In genomic region chr2:234290671-234291070, GRCh38 we compare ENCODE assay signal across 8 cellular contexts.
DNase-seq lines count a peak whose midpoint lies in the region; ATAC-seq and TF ChIP-seq lines count a peak whose summit lies in the region.

No MANE protein-coding gene starts in this region.

- H3K4me3 Mint-ChIP-seq in activated CD4-positive, alpha-beta T cell treated with anti-CD3 and anti-CD28 coated beads, Interleukin-2, amount 10 ng/mL, durations not matched to agents 7 days and 5 days: peak overlapping the region; percentile 67

- no peaks in the 10 kb centered on the region for H3K9me3 Mint-ChIP-seq in activated CD4-positive, alpha-beta T cell treated with anti-CD3 and anti-CD28 coated beads, Interleukin-2, amount 10 ng/mL, durations not matched to agents 7 days and 5 days

- peaks cover 33% of the 10 kb centered on the region for H3K4me1 ChIP-seq in foreskin keratinocyte

- no peaks in the 10 kb centered on the region for H3K27me3 ChIP-seq in foreskin keratinocyte

- peaks cover 23% of the 10 kb centered on the region for H3K36me3 Mint-ChIP-seq in activated CD4-positive, alpha-beta T cell treated with anti-CD3 and anti-CD28 coated beads, Interleukin-2, amount 10 ng/mL, durations not matched to agents 7 days and 5 days (ENCODE audit: low read depth)

- ATAC-seq in GM19035 (IDR thresholded peaks at IDR 0.05; ENCODE audit: unreplicated experiment): peak; percentile 56
- peak; percentile 65 for ATAC-seq in HG03378 (IDR thresholded peaks at IDR 0.05; ENCODE audit: unreplicated experiment)
- ATAC-seq in foreskin keratinocyte: peak; percentile 25

- DNase-seq in activated CD4-positive, alpha-beta T cell treated with anti-CD3 and anti-CD28 coated beads, Interleukin-2, amount 10 ng/mL, durations not matched to agents 7 days and 5 days: peak; percentile 93
- DNase-seq in foreskin keratinocyte: peak in 1 of 2 donors; percentile 35
- peak; percentile 46 for DNase-seq in stimulated activated CD8-positive, alpha-beta memory T cell treated with anti-CD3 and anti-CD28 coated beads, Interleukin-12 subunit alpha, Interleukin-12 subunit beta, amount 100 ng/mL, for 24 hours (ENCODE audit: extremely low read depth)
- DNase-seq in HPDE6-E6E7 (ENCODE audit: extremely low spot score): no peak
- DNase-seq in SW 1271 (lab: John Stamatoyannopoulos, UW): no peak
- no peak for DNase-seq in NCI-H748 (lab: John Stamatoyannopoulos, UW; ENCODE audit: unreplicated experiment)

- no peak for TF ChIP-seq CTCF in foreskin keratinocyte (conservative IDR thresholded peaks at IDR 0.05)

- H3K27ac ChIP-seq in foreskin keratinocyte: peak overlapping the region; percentile 67

- CTCF ChIA-PET in activated CD4-positive, alpha-beta T cell treated with anti-CD3 and anti-CD28 coated beads, Interleukin-2, amount 10 ng/mL, durations not matched to agents 7 days and 5 days (lab: Charles Lee): interaction anchor here (0.9 to 6.8 kb wide), 11 partner anchors 9 to 210 kb away, joined by 3 to 59 read pairs (median 7); partner anchors contain the start of gene ARL4C

- H3K4me1 Mint-ChIP-seq in activated CD4-positive, alpha-beta T cell treated with anti-CD3 and anti-CD28 coated beads, Interleukin-2, amount 10 ng/mL, durations not matched to agents 7 days and 5 days: peaks cover 85% of the 10 kb centered on the region

- H3K27ac Mint-ChIP-seq in activated CD4-positive, alpha-beta T cell treated with anti-CD3 and anti-CD28 coated beads, Interleukin-2, amount 10 ng/mL, durations not matched to agents 7 days and 5 days: peak overlapping the region; percentile 98

- POLR2A ChIA-PET in activated CD4-positive, alpha-beta T cell treated with anti-CD3 and anti-CD28 coated beads, Interleukin-2, amount 10 ng/mL, durations not matched to agents 7 days and 5 days (lab: Charles Lee): interaction anchor here (0.6 to 2.4 kb wide), 9 partner anchors 17 to 207 kb away, joined by 3 to 13 read pairs (median 4); partner anchors contain the start of gene ARL4C

- no peaks in the 10 kb centered on the region for H3K27me3 Mint-ChIP-seq in activated CD4-positive, alpha-beta T cell treated with anti-CD3 and anti-CD28 coated beads, Interleukin-2, amount 10 ng/mL, durations not matched to agents 7 days and 5 days

Comparison
In these comparisons a context has a peak if more than half of its experiments do, and no peak if none do; other contexts are left out.
1. DNase-seq: peak in activated CD4-positive, alpha-beta T cell treated with anti-CD3 and anti-CD28 coated beads, Interleukin-2, amount 10 ng/mL, durations not matched to agents 7 days and 5 days (single experiment) and stimulated activated CD8-positive, alpha-beta memory T cell treated with anti-CD3 and anti-CD28 coated beads, Interleukin-12 subunit alpha, Interleukin-12 subunit beta, amount 100 ng/mL, for 24 hours (single experiment); none in HPDE6-E6E7 (single experiment), SW 1271 (0 of 2) and NCI-H748 (single experiment).
2. Peak in every context shown above with its lines, with median percentiles within 50 percentile points of each other: ATAC-seq.